ENCODE assay signal across 1 cellular context in the genomic region with DNA sequence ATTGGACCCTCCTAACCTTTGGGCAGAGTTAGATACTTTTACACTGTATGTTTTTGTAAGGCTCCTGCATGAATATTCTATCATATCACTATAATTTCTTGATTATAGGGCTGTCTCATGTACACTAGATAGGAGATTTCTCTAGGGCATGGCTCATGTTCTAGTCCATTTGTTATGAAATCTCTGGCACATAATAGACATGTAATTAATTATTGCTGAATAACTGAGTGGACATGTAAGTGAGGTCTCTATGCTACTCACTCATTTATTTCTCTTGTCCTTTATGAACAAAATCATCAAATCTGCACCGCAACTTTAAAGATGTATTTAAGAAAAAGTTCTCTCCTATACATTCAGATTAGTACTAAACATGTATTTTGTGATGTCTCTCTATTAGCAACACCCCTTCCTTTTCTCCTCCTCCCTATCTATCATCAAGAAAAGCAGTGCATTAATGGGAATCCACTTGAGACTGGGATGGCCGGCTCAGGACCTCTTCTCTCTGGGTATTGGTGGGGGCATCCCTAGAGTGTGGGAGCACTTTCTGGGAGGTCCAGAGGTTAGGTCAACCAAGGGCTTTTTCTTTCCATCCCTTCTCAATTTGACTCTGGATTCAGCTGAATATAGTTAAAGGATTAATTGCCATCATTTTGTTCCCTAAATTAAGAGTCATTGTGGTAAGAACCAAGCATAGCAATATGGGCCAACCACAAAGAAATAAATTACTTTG.
TF ChIP-seq lines count a peak whose summit lies in the region.

No MANE protein-coding gene starts in this region.

TF ChIP-seq in SK-N-SH, 30 proteins besides CTCF, POLR2A, EP300 and RAD21:
- no peak for TF ChIP-seq GATA2 (CRISPR knock-in tag; IDR thresholded peaks at IDR 0.05)
- no peak for TF ChIP-seq ELF1 (IDR thresholded peaks at IDR 0.05)
- TF ChIP-seq TEAD4 (IDR thresholded peaks at IDR 0.05; ENCODE audit: borderline replicate concordance, insufficient read depth): no peak
- no peak for TF ChIP-seq FOSL2 (IDR thresholded peaks at IDR 0.05; ENCODE audit: borderline replicate concordance, low read depth)
